ENCODE assay signal across 1 cellular context in the genomic region with DNA sequence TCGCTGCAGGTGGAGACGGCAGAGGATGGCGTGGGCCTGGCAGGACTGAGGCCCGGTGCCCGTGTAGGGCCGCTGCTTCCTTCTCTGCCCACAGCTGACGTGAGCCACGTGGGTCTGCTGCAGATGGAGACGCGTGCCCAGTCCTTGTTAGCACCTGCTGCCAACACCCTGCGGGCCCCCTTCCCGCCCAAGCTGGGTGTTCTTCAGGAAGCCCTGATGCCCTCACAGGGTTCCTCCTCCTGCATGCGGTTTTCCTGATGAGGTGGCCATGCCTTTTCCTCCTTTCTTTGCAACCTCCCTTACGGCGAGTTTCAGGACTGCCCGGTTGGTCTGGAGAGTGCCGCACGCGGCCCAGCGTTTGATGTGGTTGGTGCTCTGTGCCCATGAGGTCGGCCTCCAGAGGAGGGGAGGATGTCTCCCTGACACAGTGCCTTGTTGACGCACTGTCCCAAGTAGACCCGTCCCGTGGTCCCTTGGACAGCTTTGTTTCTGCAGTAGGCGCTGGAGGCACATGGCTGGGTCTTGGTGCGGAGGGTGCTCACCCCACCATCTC.
TF ChIP-seq lines count a peak whose summit lies in the region.

No MANE protein-coding gene starts in this region.

TF ChIP-seq in H1, 55 proteins besides CTCF, POLR2A, EP300 and RAD21:
- no peak for TF ChIP-seq GTF2F1 (IDR thresholded peaks at IDR 0.05; ENCODE audit: borderline replicate concordance, low read depth, low read length)
- TF ChIP-seq CHD2 (IDR thresholded peaks at IDR 0.05; ENCODE audit: low read length) = no peak
- no peak for TF ChIP-seq TCF12 (IDR thresholded peaks at IDR 0.05; ENCODE audit: low read depth, low read length)
- TF ChIP-seq, protein P1, sequence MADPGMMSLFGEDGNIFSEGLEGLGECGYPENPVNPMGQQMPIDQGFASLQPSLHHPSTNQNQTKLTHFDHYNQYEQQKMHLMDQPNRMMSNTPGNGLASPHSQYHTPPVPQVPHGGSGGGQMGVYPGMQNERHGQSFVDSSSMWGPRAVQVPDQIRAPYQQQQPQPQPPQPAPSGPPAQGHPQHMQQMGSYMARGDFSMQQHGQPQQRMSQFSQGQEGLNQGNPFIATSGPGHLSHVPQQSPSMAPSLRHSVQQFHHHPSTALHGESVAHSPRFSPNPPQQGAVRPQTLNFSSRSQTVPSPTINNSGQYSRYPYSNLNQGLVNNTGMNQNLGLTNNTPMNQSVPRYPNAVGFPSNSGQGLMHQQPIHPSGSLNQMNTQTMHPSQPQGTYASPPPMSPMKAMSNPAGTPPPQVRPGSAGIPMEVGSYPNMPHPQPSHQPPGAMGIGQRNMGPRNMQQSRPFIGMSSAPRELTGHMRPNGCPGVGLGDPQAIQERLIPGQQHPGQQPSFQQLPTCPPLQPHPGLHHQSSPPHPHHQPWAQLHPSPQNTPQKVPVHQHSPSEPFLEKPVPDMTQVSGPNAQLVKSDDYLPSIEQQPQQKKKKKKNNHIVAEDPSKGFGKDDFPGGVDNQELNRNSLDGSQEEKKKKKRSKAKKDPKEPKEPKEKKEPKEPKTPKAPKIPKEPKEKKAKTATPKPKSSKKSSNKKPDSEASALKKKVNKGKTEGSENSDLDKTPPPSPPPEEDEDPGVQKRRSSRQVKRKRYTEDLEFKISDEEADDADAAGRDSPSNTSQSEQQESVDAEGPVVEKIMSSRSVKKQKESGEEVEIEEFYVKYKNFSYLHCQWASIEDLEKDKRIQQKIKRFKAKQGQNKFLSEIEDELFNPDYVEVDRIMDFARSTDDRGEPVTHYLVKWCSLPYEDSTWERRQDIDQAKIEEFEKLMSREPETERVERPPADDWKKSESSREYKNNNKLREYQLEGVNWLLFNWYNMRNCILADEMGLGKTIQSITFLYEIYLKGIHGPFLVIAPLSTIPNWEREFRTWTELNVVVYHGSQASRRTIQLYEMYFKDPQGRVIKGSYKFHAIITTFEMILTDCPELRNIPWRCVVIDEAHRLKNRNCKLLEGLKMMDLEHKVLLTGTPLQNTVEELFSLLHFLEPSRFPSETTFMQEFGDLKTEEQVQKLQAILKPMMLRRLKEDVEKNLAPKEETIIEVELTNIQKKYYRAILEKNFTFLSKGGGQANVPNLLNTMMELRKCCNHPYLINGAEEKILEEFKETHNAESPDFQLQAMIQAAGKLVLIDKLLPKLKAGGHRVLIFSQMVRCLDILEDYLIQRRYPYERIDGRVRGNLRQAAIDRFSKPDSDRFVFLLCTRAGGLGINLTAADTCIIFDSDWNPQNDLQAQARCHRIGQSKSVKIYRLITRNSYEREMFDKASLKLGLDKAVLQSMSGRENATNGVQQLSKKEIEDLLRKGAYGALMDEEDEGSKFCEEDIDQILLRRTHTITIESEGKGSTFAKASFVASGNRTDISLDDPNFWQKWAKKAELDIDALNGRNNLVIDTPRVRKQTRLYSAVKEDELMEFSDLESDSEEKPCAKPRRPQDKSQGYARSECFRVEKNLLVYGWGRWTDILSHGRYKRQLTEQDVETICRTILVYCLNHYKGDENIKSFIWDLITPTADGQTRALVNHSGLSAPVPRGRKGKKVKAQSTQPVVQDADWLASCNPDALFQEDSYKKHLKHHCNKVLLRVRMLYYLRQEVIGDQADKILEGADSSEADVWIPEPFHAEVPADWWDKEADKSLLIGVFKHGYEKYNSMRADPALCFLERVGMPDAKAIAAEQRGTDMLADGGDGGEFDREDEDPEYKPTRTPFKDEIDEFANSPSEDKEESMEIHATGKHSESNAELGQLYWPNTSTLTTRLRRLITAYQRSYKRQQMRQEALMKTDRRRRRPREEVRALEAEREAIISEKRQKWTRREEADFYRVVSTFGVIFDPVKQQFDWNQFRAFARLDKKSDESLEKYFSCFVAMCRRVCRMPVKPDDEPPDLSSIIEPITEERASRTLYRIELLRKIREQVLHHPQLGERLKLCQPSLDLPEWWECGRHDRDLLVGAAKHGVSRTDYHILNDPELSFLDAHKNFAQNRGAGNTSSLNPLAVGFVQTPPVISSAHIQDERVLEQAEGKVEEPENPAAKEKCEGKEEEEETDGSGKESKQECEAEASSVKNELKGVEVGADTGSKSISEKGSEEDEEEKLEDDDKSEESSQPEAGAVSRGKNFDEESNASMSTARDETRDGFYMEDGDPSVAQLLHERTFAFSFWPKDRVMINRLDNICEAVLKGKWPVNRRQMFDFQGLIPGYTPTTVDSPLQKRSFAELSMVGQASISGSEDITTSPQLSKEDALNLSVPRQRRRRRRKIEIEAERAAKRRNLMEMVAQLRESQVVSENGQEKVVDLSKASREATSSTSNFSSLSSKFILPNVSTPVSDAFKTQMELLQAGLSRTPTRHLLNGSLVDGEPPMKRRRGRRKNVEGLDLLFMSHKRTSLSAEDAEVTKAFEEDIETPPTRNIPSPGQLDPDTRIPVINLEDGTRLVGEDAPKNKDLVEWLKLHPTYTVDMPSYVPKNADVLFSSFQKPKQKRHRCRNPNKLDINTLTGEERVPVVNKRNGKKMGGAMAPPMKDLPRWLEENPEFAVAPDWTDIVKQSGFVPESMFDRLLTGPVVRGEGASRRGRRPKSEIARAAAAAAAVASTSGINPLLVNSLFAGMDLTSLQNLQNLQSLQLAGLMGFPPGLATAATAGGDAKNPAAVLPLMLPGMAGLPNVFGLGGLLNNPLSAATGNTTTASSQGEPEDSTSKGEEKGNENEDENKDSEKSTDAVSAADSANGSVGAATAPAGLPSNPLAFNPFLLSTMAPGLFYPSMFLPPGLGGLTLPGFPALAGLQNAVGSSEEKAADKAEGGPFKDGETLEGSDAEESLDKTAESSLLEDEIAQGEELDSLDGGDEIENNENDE (IDR thresholded peaks at IDR 0.05; ENCODE audit: insufficient replicate concordance, low read length) = no peak
- TF ChIP-seq SP4 (IDR thresholded peaks at IDR 0.05; ENCODE audit: low read length) = no peak
- TF ChIP-seq HDAC6 (IDR thresholded peaks at IDR 0.05; ENCODE audit: low read depth, low read length) = no peak
- no peak for TF ChIP-seq YY1 (IDR thresholded peaks at IDR 0.05; ENCODE audit: low read depth, low read length)
- TF ChIP-seq CTBP2 (IDR thresholded peaks at IDR 0.05; ENCODE audit: borderline replicate concordance, insufficient read depth, insufficient read length, low read length) = no peak
- no peak for TF ChIP-seq PHF8 (conservative IDR thresholded peaks at IDR 0.05; ENCODE audit: low read depth, low read length)
- TF ChIP-seq NANOG (IDR thresholded peaks at IDR 0.05; ENCODE audit: insufficient read depth, low read depth, low read length, poor library complexity, severe bottlenecking) = no peak
